In genomic region chr6:169850154-169850553, GRCh38 we compare ENCODE assay signal across 13 cellular contexts.
DNase-seq lines count a peak whose midpoint lies in the region; ATAC-seq and TF ChIP-seq lines count a peak whose summit lies in the region.
"Had no signal": no experiment of that assay in that cellular context is flagged by ENCODE, and none has a peak within 500 bp of the region (broad histone marks: within the 10 kb centered on the region; RNA-seq: fewer than 3 reads in every experiment).

No MANE protein-coding gene starts in this region.

- ATAC-seq in left cardiac atrium = no peak
- ATAC-seq: CD8-positive, alpha-beta T cell had no signal

- DNase-seq in cardiac septum (ENCODE audit: low spot score) (peak; percentile 36), left cardiac atrium (no peak), mesenteric fat pad (ENCODE audit: low spot score) (peak; percentile 57), spleen (peak; percentile 27), NCI-H2029 (lab: John Stamatoyannopoulos, UW) (no peak), sigmoid colon (no peak)
- no peak for DNase-seq in stimulated activated naive CD4-positive, alpha-beta T cell treated with Interleukin-2 at 50 U/mL for 16 hours (lab: John Stamatoyannopoulos, UW)
- DNase-seq: COR-L47, DND-41, GDM1 had no signal

- H3K4me3 ChIP-seq in spleen = no peak overlapping the region
- H3K4me3 ChIP-seq in sigmoid colon = no peak overlapping the region
- H3K4me3 ChIP-seq: HAP-1, K562 had no signal

- TF ChIP-seq EP300 in sigmoid colon (IDR thresholded peaks at IDR 0.05) = no peak

- TF ChIP-seq POLR2A in spleen (IDR thresholded peaks at IDR 0.05) = no peak
- no peak for TF ChIP-seq POLR2A in sigmoid colon (IDR thresholded peaks at IDR 0.05)

- intact Hi-C loops in cardiac septum (cut with DNase I) = loop anchor here (5.0 kb wide), 1 partner anchor 57 kb away; no protein-coding TSS in a partner anchor
- intact Hi-C loops in left cardiac atrium (cut with DNase I) = no loop called here
- intact Hi-C loops in spleen (cut with DNase I; ENCODE audit: low total_unique reads) = no loop called here
- intact Hi-C loops in sigmoid colon (cut with DNase I) = no loop called here

- H3K27ac ChIP-seq in spleen = no peak overlapping the region
- H3K27ac ChIP-seq in sigmoid colon = no peak overlapping the region

- no peak for TF ChIP-seq CTCF in spleen (IDR thresholded peaks at IDR 0.05 in 8 of 11, conservative IDR thresholded peaks at IDR 0.05 in 3 of 11)
- TF ChIP-seq CTCF in sigmoid colon (IDR thresholded peaks at IDR 0.05) = no peak

- WGBS in spleen, 5 donors = 84 to 93% (median 88%) methylated on average over 10 of the region's 10 CpGs
- WGBS in sigmoid colon, 2 donors = 86 to 89% methylated on average over 10 of the region's 10 CpGs

- H3K9me3 ChIP-seq in spleen (peaks cover 0 to 4% (median 0%) of the 10 kb centered on the region in 8 donors), sigmoid colon (no peaks in the 10 kb centered on the region)
- H3K9me3 ChIP-seq: HAP-1 had no signal

- H3K36me3 ChIP-seq in spleen (no peaks in the 10 kb centered on the region), sigmoid colon (no peaks in the 10 kb centered on the region)
- H3K36me3 ChIP-seq: HAP-1 had no signal

- H3K27me3 ChIP-seq in spleen (replicated peaks in 1 of 7) = peaks cover 0 to 10% (median 0%) of the 10 kb centered on the region in 7 donors
- peaks cover 0 to 4% (median 0%) of the 10 kb centered on the region in 3 donors for H3K27me3 ChIP-seq in sigmoid colon

- H3K4me1 ChIP-seq in spleen = peaks cover 0 to 13% (median 0%) of the 10 kb centered on the region in 6 donors
- no peaks in the 10 kb centered on the region for H3K4me1 ChIP-seq in sigmoid colon
- H3K4me1 ChIP-seq: HAP-1 had no signal

Comparison
In these comparisons a context has a peak if more than half of its experiments do, and no peak if none do; other contexts are left out.
1. DNase-seq: peak in cardiac septum (single experiment), mesenteric fat pad (single experiment) and spleen (single experiment); none in left cardiac atrium (single experiment), NCI-H2029 (single experiment), sigmoid colon (single experiment) and stimulated activated naive CD4-positive, alpha-beta T cell treated with Interleukin-2 at 50 U/mL for 16 hours (single experiment).